Comparison of ENCODE assay signal across 8 cellular contexts in the genomic region with DNA sequence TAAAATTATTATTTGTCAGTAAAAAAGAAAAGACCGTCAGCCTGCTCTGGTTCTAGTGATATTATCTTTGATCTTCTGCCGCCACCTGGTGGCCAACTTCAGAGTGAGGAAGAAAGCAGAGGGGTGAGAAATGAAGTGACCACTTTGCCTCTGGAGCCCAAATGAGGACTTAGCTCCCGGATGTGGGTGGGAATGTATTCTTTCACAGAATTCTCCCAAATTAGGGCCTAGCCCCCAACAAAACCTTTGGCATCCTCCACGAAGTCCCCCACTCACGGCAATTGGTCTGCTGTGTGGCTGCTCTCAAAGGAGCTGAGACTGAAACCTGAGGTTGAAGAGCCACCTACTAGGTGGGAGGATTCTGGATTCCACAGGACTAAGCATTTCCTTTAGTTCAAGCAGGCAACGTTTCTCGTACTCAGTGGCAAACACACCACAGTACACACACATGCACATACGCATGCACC. TPM values are rescaled to one million over a fixed set of nuclear protein-coding genes. Genes with fewer than 3 reads are reported as not detected.
DNase-seq lines count a peak whose midpoint lies in the region; ATAC-seq lines count a peak whose summit lies in the region.

No MANE protein-coding gene starts in this region.

- DNase-seq in AG20443 (ENCODE audit: low spot score) (peak; percentile 76), KG1 (lab: John Stamatoyannopoulos, UW) (peak; percentile 77), RPMI7951 (ENCODE audit: low read depth) (peak; percentile 63), activated T-helper 1 cell treated with Interleukin-2 at 50 U/mL for 16 hours (ENCODE audit: low read depth) (peak; percentile 58), fibroblast of peridontal ligament (ENCODE audit: extremely low read depth) (peak; percentile 81), neuronal stem cell (ENCODE audit: low spot score) (peak; percentile 67)

- H3K27me3 ChIP-seq in neuronal stem cell (ENCODE audit: control insufficient read depth in 3 of 3, insufficient read depth in 3 of 3, low read depth in 1 of 3, low read length in 3 of 3) (peaks cover 0 to 3% (median 0%) of the 10 kb centered on the region in 3 experiments), subcutaneous abdominal adipose tissue (ENCODE audit: control insufficient read depth in 5 of 5, insufficient read depth in 4 of 5, low read length in 5 of 5) (no peaks in the 10 kb centered on the region)

- no peak overlapping the region for H4K8ac ChIP-seq in neuronal stem cell (ENCODE audit: low read depth, low read length)

- no peak overlapping the region for H3K4me2 ChIP-seq in neuronal stem cell (ENCODE audit: insufficient read depth, low read length, poor library complexity, severe bottlenecking)

- H3K18ac ChIP-seq in neuronal stem cell (ENCODE audit: low read length), result peak overlapping the region; percentile 35

- no CpG with 5 or more reads among the region's 8 CpGs for WGBS in neuronal stem cell (ENCODE audit: extremely low coverage in 2 of 2, insufficient read length in 2 of 2, insufficient replicate concordance in 1 of 2), 2 donors

- no peak overlapping the region for H3K9ac ChIP-seq in neuronal stem cell (ENCODE audit: low read depth, low read length, poor library complexity)
- peak overlapping the region in 2 of 5 donors; percentile 16 to 65 for H3K9ac ChIP-seq in subcutaneous abdominal adipose tissue (ENCODE audit: low read length in 5 of 5)

- no peak overlapping the region for H3K4me3 ChIP-seq in neuronal stem cell (ENCODE audit: low read length in 2 of 2)
- peak overlapping the region in 4 of 5 donors; percentile 7 to 44 (median 36) for H3K4me3 ChIP-seq in subcutaneous abdominal adipose tissue (ENCODE audit: low read depth in 1 of 5, low read length in 5 of 5)

- H2BK120ac ChIP-seq in neuronal stem cell (ENCODE audit: low read depth, low read length), result no peak overlapping the region

- H4K91ac ChIP-seq in neuronal stem cell (ENCODE audit: low read depth, low read length, poor library complexity), result no peak overlapping the region

- no peak overlapping the region for H2AK5ac ChIP-seq in neuronal stem cell (ENCODE audit: low read depth, low read length)

- no peak overlapping the region for H3K4ac ChIP-seq in neuronal stem cell (ENCODE audit: low read length)

- ATAC-seq in GM18907 (IDR thresholded peaks at IDR 0.05; ENCODE audit: unreplicated experiment), result peak; percentile 55

- H2BK15ac ChIP-seq in neuronal stem cell (ENCODE audit: low read length), result no peak overlapping the region

- H2AFZ ChIP-seq in neuronal stem cell (ENCODE audit: low read length), result peak overlapping the region; percentile 92

- no peak overlapping the region for H2BK12ac ChIP-seq in neuronal stem cell (ENCODE audit: low read length)

- H3K4me1 ChIP-seq in neuronal stem cell (ENCODE audit: control insufficient read depth in 2 of 2, insufficient read depth in 1 of 2, low read depth in 1 of 2, low read length in 2 of 2) (peaks cover 5 to 9% of the 10 kb centered on the region in 2 donors), subcutaneous abdominal adipose tissue (ENCODE audit: control insufficient read depth in 5 of 5, insufficient read depth in 5 of 5, low read length in 5 of 5) (peaks cover 4 to 37% (median 12%) of the 10 kb centered on the region in 5 donors)

- no peaks in the 10 kb centered on the region for H3K79me1 ChIP-seq in neuronal stem cell (ENCODE audit: low read depth, low read length)

- H3K36me3 ChIP-seq in neuronal stem cell (replicated peaks in 1 of 2; ENCODE audit: control insufficient read depth in 2 of 2, insufficient read depth in 2 of 2, low read length in 2 of 2) (no peaks in the 10 kb centered on the region), subcutaneous abdominal adipose tissue (ENCODE audit: control insufficient read depth in 5 of 5, insufficient read depth in 5 of 5, low read length in 5 of 5) (no peaks in the 10 kb centered on the region)

- H2BK5ac ChIP-seq in neuronal stem cell (ENCODE audit: low read length), result no peak overlapping the region

- H3K27ac ChIP-seq in neuronal stem cell (replicated peaks; ENCODE audit: low read length) (no peak overlapping the region), subcutaneous abdominal adipose tissue (ENCODE audit: low read depth, low read length) (peak overlapping the region; percentile 55)

- H3K9me3 ChIP-seq in neuronal stem cell (replicated peaks in 1 of 2; ENCODE audit: control insufficient read depth in 2 of 2, insufficient read depth in 1 of 2, low read depth in 1 of 2, low read length in 2 of 2), result peaks cover 0 to 4% of the 10 kb centered on the region in 2 donors
- no peaks in the 10 kb centered on the region for H3K9me3 ChIP-seq in subcutaneous abdominal adipose tissue (ENCODE audit: control insufficient read depth in 5 of 5, low read length in 5 of 5)

- no peak overlapping the region for H3K23ac ChIP-seq in neuronal stem cell (ENCODE audit: low read depth, low read length, poor library complexity)

- no peak overlapping the region for H3K14ac ChIP-seq in neuronal stem cell (ENCODE audit: low read length)

RNA-seq across cellular contexts. Expression of a gene that starts 4.9 kb away (rescaled TPM):
- total RNA-seq in RPMI7951 (2014; rRNA removed; shearing (Covaris generic)), result 12.6 and 14.8 TPM in 2 replicates
- 4.7 TPM for polyA plus RNA-seq in neuronal stem cell (2013, experiment 1 of 2)
- 4.7 TPM for polyA plus RNA-seq in neuronal stem cell (2013, experiment 2 of 2)

Comparison
In these comparisons a context has a peak if more than half of its experiments do, and no peak if none do; other contexts are left out.
1. H3K4me3 ChIP-seq: peak in subcutaneous abdominal adipose tissue (4 of 5); none in neuronal stem cell (0 of 2).
2. Peak in every context shown above with its lines, with median percentiles within 50 percentile points of each other: DNase-seq.